Comparison of ENCODE assay signal across 8 cellular contexts in genomic region chr5:144187699-144188294, GRCh38. TPM values are rescaled to one million over a fixed set of nuclear protein-coding genes. Genes with fewer than 3 reads are reported as not detected.
DNase-seq lines count a peak whose midpoint lies in the region; ATAC-seq and TF ChIP-seq lines count a peak whose summit lies in the region.

No MANE protein-coding gene starts in this region.

- intact Hi-C loops in heart right ventricle (cut with DNase I): no loop called here

- TF ChIP-seq CTCF in heart right ventricle (IDR thresholded peaks at IDR 0.05) (no peak), right atrium auricular region (IDR thresholded peaks at IDR 0.05) (no peak)

- H3K9me3 ChIP-seq in heart right ventricle (no peaks in the 10 kb centered on the region), right atrium auricular region (no peaks in the 10 kb centered on the region)

- WGBS in heart right ventricle, 2 donors: 21 to 52% methylated on average over 2 of the region's 2 CpGs

- H3K4me1 ChIP-seq in heart right ventricle: peaks cover 0 to 57% (median 6%) of the 10 kb centered on the region in 9 donors
- no peaks in the 10 kb centered on the region for H3K4me1 ChIP-seq in right atrium auricular region

- H3K36me3 ChIP-seq in heart right ventricle (no peaks in the 10 kb centered on the region), right atrium auricular region (no peaks in the 10 kb centered on the region)

- ATAC-seq in heart right ventricle: peak in 5 of 8 donors; percentile 38 to 65 (median 59)
- ATAC-seq in HG03025 (IDR thresholded peaks at IDR 0.05; ENCODE audit: low FRiP score, unreplicated experiment): peak; percentile 82

- H3K27me3 ChIP-seq in heart right ventricle: peaks cover 0 to 4% (median 0%) of the 10 kb centered on the region in 7 donors
- no peaks in the 10 kb centered on the region for H3K27me3 ChIP-seq in right atrium auricular region

- H3K27ac ChIP-seq in heart right ventricle (peak overlapping the region in 2 of 10 donors; percentile 33 to 73), right atrium auricular region (no peak overlapping the region)

- DNase-seq in heart right ventricle: peak in 1 of 2 donors; percentile 17
- DNase-seq in right atrium auricular region (ENCODE audit: low spot score): no peak
- DNase-seq in NCI-H748 (lab: John Stamatoyannopoulos, UW; ENCODE audit: unreplicated experiment): peak; percentile 88
- peak; percentile 73 for DNase-seq in activated CD8-positive, alpha-beta memory T cell treated with anti-CD3 and anti-CD28 coated beads, Interleukin-2, amount 50 U/mL, for 1 hour (ENCODE audit: extremely low read depth)
- DNase-seq in fibroblast of peridontal ligament (ENCODE audit: extremely low read depth): peak; percentile 99
- peak; percentile 71 for DNase-seq in stimulated activated CD4-positive, alpha-beta T cell treated with anti-CD3 and anti-CD28 coated beads, Interleukin-1b, Interleukin-23, amount 100 ng/mL, for 48 hours
- no peak for DNase-seq in pons (ENCODE audit: low spot score)

- H3K4me3 ChIP-seq in heart right ventricle: no peak overlapping the region
- no peak overlapping the region for H3K4me3 ChIP-seq in right atrium auricular region

RNA-seq across cellular contexts. Expression of gene KCTD16, which starts 17.1 kb away (rescaled TPM):
- total RNA-seq in heart right ventricle (under 1 TPM in 9 of 10 donors, not detected in 1; 0.02 to 0.42 (median 0.13) TPM), right atrium auricular region (under 1 TPM; 0.04 to 0.28 TPM)
- polyA plus RNA-seq in heart right ventricle: under 1 TPM in 1 of 2 donors, not detected in 1; 0.07 TPM

RNA-seq across cellular contexts. Expression of gene YIPF5, which starts 17.3 kb away (rescaled TPM):
- 10 to 100 TPM; 24.6 to 34.9 (median 28.3) TPM for total RNA-seq in heart right ventricle
- 10 to 100 TPM in 1 of 2 donors, 1 to 10 TPM in 1; 3.9 to 13.4 TPM for polyA plus RNA-seq in heart right ventricle
- total RNA-seq in right atrium auricular region: 10 to 100 TPM; 24.1 to 30.0 TPM

Comparison
In these comparisons a context has a peak if more than half of its experiments do, and no peak if none do; other contexts are left out.
1. DNase-seq: peak in NCI-H748 (single experiment), activated CD8-positive, alpha-beta memory T cell treated with anti-CD3 and anti-CD28 coated beads, Interleukin-2, amount 50 U/mL, for 1 hour (single experiment), fibroblast of peridontal ligament (single experiment) and stimulated activated CD4-positive, alpha-beta T cell treated with anti-CD3 and anti-CD28 coated beads, Interleukin-1b, Interleukin-23, amount 100 ng/mL, for 48 hours (single experiment); none in right atrium auricular region (single experiment) and pons (single experiment).